Comparison of ENCODE assay signal across 1 cellular context in genomic region chr17:3048727-3049471, GRCh38.
TF ChIP-seq lines count a peak whose summit lies in the region.

No MANE protein-coding gene starts in this region.

TF ChIP-seq in H1, 55 proteins besides CTCF, POLR2A, EP300 and RAD21:
- TF ChIP-seq USF2 (IDR thresholded peaks at IDR 0.05; ENCODE audit: low read length) (no peak), CREB1 (IDR thresholded peaks at IDR 0.05) (peak; percentile 60; the same call in 1 of the 2 replicates), YY1 (IDR thresholded peaks at IDR 0.05; ENCODE audit: low read depth, low read length) (peak; percentile 86), ZNF274 (IDR thresholded peaks at IDR 0.05; ENCODE audit: borderline replicate concordance, extremely low read depth, low read length) (no peak), FOSL1 (IDR thresholded peaks at IDR 0.05; ENCODE audit: insufficient read depth, low read depth, low read length) (no peak), KDM5A (IDR thresholded peaks at IDR 0.05; ENCODE audit: low read length) (no peak), PHF8 (conservative IDR thresholded peaks at IDR 0.05; ENCODE audit: low read depth, low read length) (peak; percentile 77), CEBPB (IDR thresholded peaks at IDR 0.05; ENCODE audit: low read depth, low read length) (no peak), TBP (IDR thresholded peaks at IDR 0.05; ENCODE audit: low read depth, low read length) (peak; percentile 17; the same call in 1 of the 2 replicates), HDAC2 (IDR thresholded peaks at IDR 0.05; ENCODE audit: borderline replicate concordance in 1 of 2, low read depth in 2 of 2, low read length in 2 of 2) (0 out of 4 replicates have a peak, but pooled peaks of 1 of the 2 experiments have one; percentile 7), RFX5 (IDR thresholded peaks at IDR 0.05; ENCODE audit: borderline replicate concordance, low read depth, low read length) (no peak), TEAD4 (IDR thresholded peaks at IDR 0.05; ENCODE audit: low read depth, low read length) (peak; percentile 69; the same call in 1 of the 2 replicates), CHD1 (IDR thresholded peaks at IDR 0.05; ENCODE audit: low read depth, low read length) (no peak), HDAC6 (IDR thresholded peaks at IDR 0.05; ENCODE audit: low read depth, low read length) (no peak), BACH1 (IDR thresholded peaks at IDR 0.05; ENCODE audit: low read length) (no peak), SIX5 (IDR thresholded peaks at IDR 0.05; ENCODE audit: low read depth, low read length) (no peak), BCL11A (IDR thresholded peaks at IDR 0.05; ENCODE audit: low read depth in 2 of 2, low read length in 2 of 2) (no peak), CBX8 (IDR thresholded peaks at IDR 0.05; ENCODE audit: borderline replicate concordance, low read depth, low read length) (no peak), SIRT6 (IDR thresholded peaks at IDR 0.05; ENCODE audit: low read length) (no peak), SUZ12 (IDR thresholded peaks at IDR 0.05; ENCODE audit: low read length) (no peak), EGR1 (IDR thresholded peaks at IDR 0.05; ENCODE audit: borderline replicate concordance, low read depth, low read length) (no peak), KDM4A (IDR thresholded peaks at IDR 0.05; ENCODE audit: low read depth, low read length, severe bottlenecking) (peak; percentile 94), KDM1A (IDR thresholded peaks at IDR 0.05; ENCODE audit: borderline replicate concordance, low read length) (no peak; the same call in 1 of the 2 replicates), E2F6 (IDR thresholded peaks at IDR 0.05) (peak; percentile 96), TCF12 (IDR thresholded peaks at IDR 0.05; ENCODE audit: low read depth, low read length) (no peak), CHD7 (IDR thresholded peaks at IDR 0.05; ENCODE audit: insufficient replicate concordance, low read length) (no peak), CTBP2 (IDR thresholded peaks at IDR 0.05; ENCODE audit: borderline replicate concordance, insufficient read depth, insufficient read length, low read length) (no peak), GTF2F1 (IDR thresholded peaks at IDR 0.05; ENCODE audit: borderline replicate concordance, low read depth, low read length) (no peak), MAX (IDR thresholded peaks at IDR 0.05) (peak; percentile 85; the same call in 1 of the 2 replicates), SIN3A (conservative IDR thresholded peaks at IDR 0.05 in 1 of 2, IDR thresholded peaks at IDR 0.05 in 1 of 2; ENCODE audit: low read depth in 1 of 2, low read length in 2 of 2) (0 out of 4 replicates have a peak, but pooled peaks of 1 of the 2 experiments have one; percentile 27), ATF3 (IDR thresholded peaks at IDR 0.05; ENCODE audit: insufficient read depth, low read depth, low read length) (no peak), BRCA1 (IDR thresholded peaks at IDR 0.05; ENCODE audit: low read depth, low read length) (no peak), ATF2 (IDR thresholded peaks at IDR 0.05; ENCODE audit: low read length) (no peak), RNF2 (IDR thresholded peaks at IDR 0.05; ENCODE audit: borderline replicate concordance, low read depth, low read length, missing control alignments, poor library complexity, severe bottlenecking) (no peak), CHD2 (IDR thresholded peaks at IDR 0.05; ENCODE audit: low read length) (peak; percentile 87; the same call in 1 of the 2 replicates), ASH2L (IDR thresholded peaks at IDR 0.05; ENCODE audit: low read length) (peak; percentile 38), MAFK (IDR thresholded peaks at IDR 0.05; ENCODE audit: low read depth, low read length) (no peak), CBX5 (IDR thresholded peaks at IDR 0.05; ENCODE audit: low read depth, low read length) (no peak), RBBP5 (IDR thresholded peaks at IDR 0.05; ENCODE audit: borderline replicate concordance, low read depth, low read length) (no peak), POU5F1 (IDR thresholded peaks at IDR 0.05; ENCODE audit: low read depth, low read length) (no peak), GABPA (IDR thresholded peaks at IDR 0.05; ENCODE audit: borderline replicate concordance, insufficient read depth, low read length) (no peak; the same call in 1 of the 2 replicates), JUND (IDR thresholded peaks at IDR 0.05; ENCODE audit: low read length) (no peak), RXRA (IDR thresholded peaks at IDR 0.05; ENCODE audit: insufficient read depth, low read depth, low read length) (no peak), TAF7 (optimal IDR thresholded peaks at IDR 0.05; ENCODE audit: borderline replicate concordance, low read depth, low read length) (no peak), SRF (IDR thresholded peaks at IDR 0.05; ENCODE audit: low read depth, low read length) (no peak), NANOG (IDR thresholded peaks at IDR 0.05; ENCODE audit: insufficient read depth, low read depth, low read length, poor library complexity, severe bottlenecking) (no peak), NRF1 (IDR thresholded peaks at IDR 0.05; ENCODE audit: low read depth, low read length) (no peak), JUN (IDR thresholded peaks at IDR 0.05; ENCODE audit: low read depth, low read length) (0 out of 2 replicates have a peak, but pooled peaks have one; percentile 24), SAP30 (IDR thresholded peaks at IDR 0.05; ENCODE audit: insufficient read depth, insufficient replicate concordance, low read length) (no peak), EZH2 (IDR thresholded peaks at IDR 0.05; ENCODE audit: low read depth, low read length, severe bottlenecking) (no peak), SP1 (IDR thresholded peaks at IDR 0.05; ENCODE audit: low read depth, low read length) (peak; percentile 96), POLR2AphosphoS5 (IDR thresholded peaks at IDR 0.05; ENCODE audit: low read depth, low read length) (peak; percentile 28; the same call in 1 of the 2 replicates), TAF1 (IDR thresholded peaks at IDR 0.05; ENCODE audit: low read depth, low read length) (peak; percentile 57; the same call in 1 of the 2 replicates), SP2 (IDR thresholded peaks at IDR 0.05; ENCODE audit: low read length) (peak; percentile 75), SP4 (IDR thresholded peaks at IDR 0.05; ENCODE audit: low read length) (peak; percentile 71; the same call in 1 of the 2 replicates)
TF ChIP-seq in H1: peak in this region for 18.
